12 cellular contexts compared by ENCODE assay signal in the genomic region with DNA sequence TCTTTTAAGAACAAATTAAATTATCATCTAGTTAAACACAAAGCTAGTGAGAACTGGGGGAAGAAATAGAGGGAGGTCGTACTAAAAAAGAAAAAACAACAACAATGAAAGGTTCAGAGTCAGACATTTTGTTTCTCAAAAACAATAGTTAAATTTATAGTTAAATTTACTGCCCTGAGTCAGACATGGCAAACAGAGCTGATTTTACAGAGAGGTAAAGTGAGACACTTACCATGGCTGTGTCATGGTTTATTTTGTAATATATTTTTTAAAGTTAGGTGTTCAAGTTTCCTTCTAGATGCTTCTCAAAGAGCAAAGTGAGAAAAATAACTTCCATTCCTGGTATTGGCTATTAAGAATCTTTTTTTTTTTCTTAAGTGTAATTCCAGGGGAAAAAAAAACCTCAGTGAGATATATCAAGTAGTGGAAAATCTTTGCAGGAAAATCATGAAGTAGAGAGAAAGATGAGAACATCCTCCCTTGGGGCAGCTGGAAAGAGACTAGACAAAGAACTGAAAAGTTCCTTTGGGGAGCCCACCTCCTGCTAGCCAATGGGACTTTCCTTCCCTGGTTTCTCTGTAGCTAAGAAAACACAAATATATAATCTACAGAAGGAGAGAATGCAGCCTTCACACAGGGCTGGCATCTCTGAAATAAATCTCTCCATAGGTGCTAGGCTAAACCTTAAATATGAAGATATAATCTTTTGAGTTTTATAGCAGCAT. TPM values are rescaled to one million over a fixed set of nuclear protein-coding genes. Genes with fewer than 3 reads are reported as not detected.
DNase-seq lines count a peak whose midpoint lies in the region; ATAC-seq and TF ChIP-seq lines count a peak whose summit lies in the region.
"Had no signal": no experiment of that assay in that cellular context is flagged by ENCODE, and none has a peak within 500 bp of the region (broad histone marks: within the 10 kb centered on the region; RNA-seq: fewer than 3 reads in every experiment).

No MANE protein-coding gene starts in this region.

- no peak overlapping the region for H3K4me3 Mint-ChIP-seq in nephron
- H3K4me3 Mint-ChIP-seq: activated CD8-positive, alpha-beta T cell treated with anti-CD3 and anti-CD28 coated beads, Interleukin-2, amount 10 ng/mL, durations not matched to agents 7 days and 5 days had no signal

- TF ChIP-seq CTCF in right atrium auricular region (IDR thresholded peaks at IDR 0.05) (no peak), dorsolateral prefrontal cortex (IDR thresholded peaks at IDR 0.05 in 54 of 56, conservative IDR thresholded peaks at IDR 0.05 in 2 of 56; ENCODE audit: low read depth in 1 of 56, partially characterized antibody in 56 of 56) (no peak), nephron (IDR thresholded peaks at IDR 0.05; ENCODE audit: unreplicated experiment in 3 of 3) (no peak), upper lobe of left lung (IDR thresholded peaks at IDR 0.05) (no peak)

- H3K27ac ChIP-seq in right atrium auricular region (peak overlapping the region; percentile 53 to 65), dorsolateral prefrontal cortex (peak overlapping the region in 50 of 59 donors; percentile 1 to 80 (median 54)), upper lobe of left lung (peak overlapping the region in 3 of 4 donors; percentile 48 to 69 (median 55))

- H3K4me1 ChIP-seq in right atrium auricular region (peaks cover 0 to 95% of the 10 kb centered on the region in 2 donors), upper lobe of left lung (peaks cover 70 to 96% (median 90%) of the 10 kb centered on the region in 4 donors)

- H3K27me3 Mint-ChIP-seq in nephron (ENCODE audit: low read depth): no peaks in the 10 kb centered on the region

- intact Hi-C loops in left cardiac atrium (cut with DNase I) (no loop called here), dorsolateral prefrontal cortex (cut with DNase I) (no loop called here)

- no peak for DNase-seq in right atrium auricular region (ENCODE audit: low spot score)
- no peak for DNase-seq in left cardiac atrium
- DNase-seq in dorsolateral prefrontal cortex: no peak
- DNase-seq in upper lobe of left lung: no peak
- DNase-seq in NCI-H345 treated with DMSO at 0.1 percent for 48 hours (lab: John Stamatoyannopoulos, UW; ENCODE audit: unreplicated experiment): no peak
- DNase-seq in activated effector memory CD4-positive, alpha-beta T cell treated with anti-CD3 and anti-CD28 coated beads, Interleukin-2, amount 50 U/mL, for 16 hours: no peak
- DNase-seq: activated CD8-positive, alpha-beta T cell treated with anti-CD3 and anti-CD28 coated beads, Interleukin-2, amount 10 ng/mL, durations not matched to agents 7 days and 5 days; activated naive CD4-positive, alpha-beta T cell; MV-4-11; NCI-H2227 treated with DMSO at 0.1 percent for 48 hours had no signal

- H3K27ac Mint-ChIP-seq in nephron: peak overlapping the region; percentile 17 to 63 (median 44)
- H3K27ac Mint-ChIP-seq: activated CD8-positive, alpha-beta T cell treated with anti-CD3 and anti-CD28 coated beads, Interleukin-2, amount 10 ng/mL, durations not matched to agents 7 days and 5 days had no signal

- peaks cover 92% of the 10 kb centered on the region for H3K4me1 Mint-ChIP-seq in nephron

- H3K4me3 ChIP-seq in right atrium auricular region (no peak overlapping the region), dorsolateral prefrontal cortex (peak overlapping the region in 8 of 59 donors; percentile 1 to 40 (median 28)), upper lobe of left lung (no peak overlapping the region)

- H3K9me3 Mint-ChIP-seq in nephron: no peaks in the 10 kb centered on the region

- WGBS in upper lobe of left lung, 2 donors: 81 to 88% methylated on average over 1 of the region's 1 CpG

- H3K36me3 ChIP-seq in right atrium auricular region: no peaks in the 10 kb centered on the region
- H3K36me3 ChIP-seq in upper lobe of left lung: peaks cover 0 to 4% (median 0%) of the 10 kb centered on the region in 4 donors

- H3K9me3 ChIP-seq in right atrium auricular region (no peaks in the 10 kb centered on the region), upper lobe of left lung (no peaks in the 10 kb centered on the region)

- ATAC-seq in left cardiac atrium (no peak), upper lobe of left lung (ENCODE audit: low FRiP score in 2 of 2) (peak in 1 of 2 donors; percentile 58), HG02798 (IDR thresholded peaks at IDR 0.05; ENCODE audit: poor library complexity, unreplicated experiment) (no peak)
- ATAC-seq: activated CD8-positive, alpha-beta T cell treated with anti-CD3 and anti-CD28 coated beads, Interleukin-2, amount 10 ng/mL, durations not matched to agents 7 days and 5 days had no signal

- H3K27me3 ChIP-seq in right atrium auricular region (no peaks in the 10 kb centered on the region), dorsolateral prefrontal cortex (no peaks in the 10 kb centered on the region), upper lobe of left lung (no peaks in the 10 kb centered on the region)

- peaks cover 14% of the 10 kb centered on the region for H3K36me3 Mint-ChIP-seq in nephron (ENCODE audit: low read depth)

- no peak for TF ChIP-seq POLR2A in upper lobe of left lung (IDR thresholded peaks at IDR 0.05)

- TF ChIP-seq EP300 in upper lobe of left lung (IDR thresholded peaks at IDR 0.05): no peak

RNA-seq across cellular contexts. Expression of gene KLF7, which starts 12.3 kb away (rescaled TPM):
- total RNA-seq in right atrium auricular region (10 to 100 TPM; 13.5 to 29.9 TPM), left cardiac atrium (10 to 100 TPM; 22.1 to 31.8 TPM), dorsolateral prefrontal cortex (10 to 100 TPM; 28.9 to 88.4 (median 49.9) TPM), upper lobe of left lung (10 to 100 TPM; 15.4 to 50.5 (median 22.4) TPM)
